In genomic region chr14:89324501-89325298, GRCh38 we compare ENCODE assay signal across 11 cellular contexts.
DNase-seq lines count a peak whose midpoint lies in the region; ATAC-seq and TF ChIP-seq lines count a peak whose summit lies in the region.
"Had no signal": no experiment of that assay in that cellular context is flagged by ENCODE, and none has a peak within 500 bp of the region (broad histone marks: within the 10 kb centered on the region; RNA-seq: fewer than 3 reads in every experiment).

No MANE protein-coding gene starts in this region.

- peaks cover 4% of the 10 kb centered on the region for H3K9me3 Mint-ChIP-seq in activated naive CD8-positive, alpha-beta T cell treated with anti-CD3 and anti-CD28 coated beads for 36 hours

- POLR2A ChIA-PET in RWPE1 (lab: Yijun Ruan, JAX; ENCODE audit: low non-redundant PET), result no interaction called here

- peaks cover 52% of the 10 kb centered on the region for H3K36me3 Mint-ChIP-seq in activated naive CD8-positive, alpha-beta T cell treated with anti-CD3 and anti-CD28 coated beads for 36 hours

- in situ Hi-C loops in GM13976 (cut with MboI; ENCODE audit: low sequenced_read_pairs, unreplicated experiment), result no loop called here

- no peaks in the 10 kb centered on the region for H3K27me3 Mint-ChIP-seq in activated naive CD8-positive, alpha-beta T cell treated with anti-CD3 and anti-CD28 coated beads for 36 hours

- TF ChIP-seq CTCF in GM13976 (IDR thresholded peaks at IDR 0.05; ENCODE audit: borderline replicate concordance, control extremely low read depth, extremely low read depth, insufficient read depth, missing control alignments) (no peak), GM20000 (IDR thresholded peaks at IDR 0.05; ENCODE audit: extremely low read depth, missing control alignments) (no peak), RWPE1 (conservative IDR thresholded peaks at IDR 0.05; ENCODE audit: low read depth) (no peak)

- no peak overlapping the region for H3K27ac ChIP-seq in RWPE1
- H3K27ac ChIP-seq: transverse colon had no signal

- DNase-seq in GM13976 (ENCODE audit: low spot score) (peak; percentile 73), GM20000 (ENCODE audit: low spot score) (peak; percentile 56), RWPE1 (ENCODE audit: low spot score) (no peak), NCI-H2171 (lab: John Stamatoyannopoulos, UW) (no peak)
- peak; percentile 10 for DNase-seq in activated naive CD8-positive, alpha-beta T cell treated with anti-CD3 and anti-CD28 coated beads for 36 hours
- no peak for DNase-seq in activated naive CD4-positive, alpha-beta T cell (lab: John Stamatoyannopoulos, UW)
- DNase-seq: NCI-H82, occipital lobe, transverse colon had no signal

- no peak overlapping the region for H3K4me3 Mint-ChIP-seq in activated naive CD8-positive, alpha-beta T cell treated with anti-CD3 and anti-CD28 coated beads for 36 hours

- CTCF ChIA-PET in RWPE1 (lab: Yijun Ruan, JAX), result no interaction called here

- peaks cover 31% of the 10 kb centered on the region for H3K4me1 Mint-ChIP-seq in activated naive CD8-positive, alpha-beta T cell treated with anti-CD3 and anti-CD28 coated beads for 36 hours

- ATAC-seq in HG03045 (IDR thresholded peaks at IDR 0.05; ENCODE audit: unreplicated experiment), result peak; percentile 65
- no peak for ATAC-seq in GM19452 (IDR thresholded peaks at IDR 0.05; ENCODE audit: unreplicated experiment)

- H3K27ac Mint-ChIP-seq in activated naive CD8-positive, alpha-beta T cell treated with anti-CD3 and anti-CD28 coated beads for 36 hours, result peak overlapping the region; percentile 27

Comparison
In these comparisons a context has a peak if more than half of its experiments do, and no peak if none do; other contexts are left out.
1. DNase-seq: peak in GM13976 (single experiment), GM20000 (single experiment) and activated naive CD8-positive, alpha-beta T cell treated with anti-CD3 and anti-CD28 coated beads for 36 hours (single experiment); none in RWPE1 (single experiment), activated naive CD4-positive, alpha-beta T cell (0 of 4) and NCI-H2171 (single experiment).